Comparison of ENCODE assay signal across 8 cellular contexts in the genomic region with DNA sequence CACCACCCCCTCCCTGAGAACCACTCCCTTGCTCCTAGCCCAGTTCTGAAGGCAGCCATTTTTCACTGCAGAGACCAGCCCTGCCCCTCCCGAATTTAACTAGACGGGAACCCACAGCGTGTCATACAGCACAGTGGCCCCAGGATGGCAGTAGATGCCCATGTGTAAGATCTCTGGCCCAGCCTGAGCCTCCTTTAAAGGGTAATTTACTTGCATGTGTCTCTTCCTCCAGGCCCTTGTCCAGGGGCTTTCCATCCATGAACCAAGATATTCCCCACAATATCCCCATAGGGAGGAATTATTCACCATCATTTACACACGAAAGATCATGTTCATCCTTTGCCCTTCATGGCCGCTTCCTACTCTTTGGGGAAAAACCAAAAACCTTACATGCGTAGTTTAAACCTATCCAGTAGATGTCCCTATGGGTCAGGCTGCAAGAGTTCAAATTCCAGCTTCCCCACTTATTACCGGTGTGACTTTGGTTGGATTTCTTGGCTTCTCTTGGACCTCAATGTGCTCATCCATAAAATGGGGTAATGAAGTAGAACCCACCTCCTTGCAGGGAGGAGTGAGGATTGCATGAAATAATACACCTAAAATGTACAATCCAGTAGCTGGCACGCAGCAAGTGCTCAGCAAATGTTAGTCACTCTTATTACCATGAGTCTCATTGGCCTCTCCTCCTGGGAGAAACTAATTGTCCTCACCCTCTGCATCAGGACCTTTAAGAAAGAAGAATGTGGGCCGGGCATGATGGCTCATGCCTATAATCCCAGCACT. TPM values are rescaled to one million over a fixed set of nuclear protein-coding genes. Genes with fewer than 3 reads are reported as not detected.
DNase-seq lines count a peak whose midpoint lies in the region; ATAC-seq and TF ChIP-seq lines count a peak whose summit lies in the region.

No MANE protein-coding gene starts in this region.

- CTCF ChIA-PET in activated CD4-positive, alpha-beta memory T cell treated with anti-CD3 and anti-CD28 coated beads for 36 hours (lab: Charles Lee), result interaction anchor here (1.4 kb wide), 1 partner anchor 211 kb away, joined by 3 read pairs; no protein-coding TSS in a partner anchor

- no peak overlapping the region for H3K27ac Mint-ChIP-seq in activated CD4-positive, alpha-beta memory T cell treated with anti-CD3 and anti-CD28 coated beads for 36 hours

- peak; percentile 96 for ATAC-seq in mucosa of descending colon
- ATAC-seq in HG02852 (IDR thresholded peaks at IDR 0.05; ENCODE audit: unreplicated experiment), result no peak

- H3K27me3 Mint-ChIP-seq in activated CD4-positive, alpha-beta memory T cell treated with anti-CD3 and anti-CD28 coated beads for 36 hours, result peaks cover 23% of the 10 kb centered on the region

- H3K9me3 Mint-ChIP-seq in activated CD4-positive, alpha-beta memory T cell treated with anti-CD3 and anti-CD28 coated beads for 36 hours, result no peaks in the 10 kb centered on the region

- no peaks in the 10 kb centered on the region for H3K4me1 Mint-ChIP-seq in activated CD4-positive, alpha-beta memory T cell treated with anti-CD3 and anti-CD28 coated beads for 36 hours (ENCODE audit: low read depth)

- no peaks in the 10 kb centered on the region for H3K4me1 ChIP-seq in mucosa of descending colon (ENCODE audit: low read depth)

- intact Hi-C loops in activated CD4-positive, alpha-beta memory T cell treated with anti-CD3 and anti-CD28 coated beads for 36 hours (cut with micrococcal nuclease), result loop anchor here (1.0 kb wide), 1 partner anchor 127 kb away; no protein-coding TSS in a partner anchor
- intact Hi-C loops in mucosa of descending colon (cut with DNase I, micrococcal nuclease), result loop anchor here in 1 of 2 donors (10.0 kb wide), 1 partner anchor 208 kb away; no protein-coding TSS in a partner anchor

- DNase-seq in EL (peak; percentile 88), HS-27A (ENCODE audit: low read depth) (peak; percentile 80), NCI-H69 (lab: John Stamatoyannopoulos, UW) (peak; percentile 83), epithelial cell of esophagus (ENCODE audit: low read depth) (peak; percentile 89), mucosa of descending colon (peak in 2 of 3 donors; percentile 72 to 73)
- peak; percentile 69 for DNase-seq in activated CD4-positive, alpha-beta memory T cell treated with anti-CD3 and anti-CD28 coated beads for 36 hours
- DNase-seq in stimulated activated CD8-positive, alpha-beta memory T cell treated with anti-CD3 and anti-CD28 coated beads, Interleukin-7, amount 100 ng/mL, for 24 hours (ENCODE audit: low read depth), result peak; percentile 15

- no peaks in the 10 kb centered on the region for H3K36me3 ChIP-seq in mucosa of descending colon (ENCODE audit: low read depth)

- H3K4me3 ChIP-seq in epithelial cell of esophagus (ENCODE audit: low read length) (no peak overlapping the region), mucosa of descending colon (no peak overlapping the region)

- no peaks in the 10 kb centered on the region for H3K36me3 Mint-ChIP-seq in activated CD4-positive, alpha-beta memory T cell treated with anti-CD3 and anti-CD28 coated beads for 36 hours

- TF ChIP-seq CTCF in epithelial cell of esophagus (IDR thresholded peaks at IDR 0.05; ENCODE audit: insufficient read depth, low read depth, low read length, missing control alignments) (peak; percentile 90), mucosa of descending colon (IDR thresholded peaks at IDR 0.05) (peak; percentile 55)

- H3K4me3 Mint-ChIP-seq in activated CD4-positive, alpha-beta memory T cell treated with anti-CD3 and anti-CD28 coated beads for 36 hours, result no peak overlapping the region

- no peaks in the 10 kb centered on the region for H3K9me3 ChIP-seq in mucosa of descending colon

- POLR2A ChIA-PET in activated CD4-positive, alpha-beta memory T cell treated with anti-CD3 and anti-CD28 coated beads for 36 hours (lab: Charles Lee), result no interaction called here

RNA-seq across cellular contexts. Expression of gene LACTBL1, which starts 4.0 kb away (rescaled TPM):
- not detected for total RNA-seq in activated CD4-positive, alpha-beta memory T cell treated with anti-CD3 and anti-CD28 coated beads for 36 hours
- not detected for total RNA-seq in mucosa of descending colon

RNA-seq across cellular contexts. Expression of gene TEX46, which starts 39.0 kb away (rescaled TPM):
- not detected for total RNA-seq in activated CD4-positive, alpha-beta memory T cell treated with anti-CD3 and anti-CD28 coated beads for 36 hours
- total RNA-seq in mucosa of descending colon, result not detected

RNA-seq across cellular contexts. Expression of gene KDM1A, which starts 42.6 kb away (rescaled TPM):
- 10 to 100 TPM; 60.2 to 61.9 TPM for total RNA-seq in activated CD4-positive, alpha-beta memory T cell treated with anti-CD3 and anti-CD28 coated beads for 36 hours
- 10 to 100 TPM; 37.5 to 61.3 (median 49.3) TPM for total RNA-seq in mucosa of descending colon

Comparison
In these comparisons a context has a peak if more than half of its experiments do, and no peak if none do; other contexts are left out.
1. DNase-seq: peak in every context shown above with its lines; median percentile 89 in epithelial cell of esophagus; 88 in EL; 83 in NCI-H69; 80 in HS-27A; 72 in mucosa of descending colon; 69 in activated CD4-positive, alpha-beta memory T cell treated with anti-CD3 and anti-CD28 coated beads for 36 hours; 15 in stimulated activated CD8-positive, alpha-beta memory T cell treated with anti-CD3 and anti-CD28 coated beads, Interleukin-7, amount 100 ng/mL, for 24 hours.